30 cellular contexts compared by ENCODE assay signal in the genomic region with DNA sequence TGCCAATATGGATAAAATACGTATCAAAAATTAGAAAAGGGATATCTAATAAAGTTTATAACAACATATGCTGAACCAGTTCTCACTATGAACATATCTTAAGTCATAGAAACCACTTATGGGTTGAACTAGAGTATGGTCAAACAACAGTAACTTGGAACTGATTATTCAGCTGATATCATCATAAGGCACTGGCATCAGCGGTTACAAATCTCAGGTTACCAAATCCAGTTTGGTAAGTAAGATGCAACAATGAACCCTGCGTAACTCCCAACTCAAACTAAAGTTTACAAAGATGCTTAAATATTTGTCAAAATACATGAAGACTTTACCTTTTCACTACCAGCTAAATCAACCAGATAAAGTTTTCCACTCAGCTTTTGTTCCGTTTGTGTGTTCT.
"Had no signal": no experiment of that assay in that cellular context is flagged by ENCODE, and none has a peak within 500 bp of the region (broad histone marks: within the 10 kb centered on the region; RNA-seq: fewer than 3 reads in every experiment).

No MANE protein-coding gene starts in this region.

- ATAC-seq: activated CD4-positive, CD25-positive, alpha-beta regulatory T cell treated with anti-CD3 and anti-CD28 coated beads, Interleukin-2, amount 50 U/mL, for 24 hours; body of pancreas; gastrocnemius medialis; left colon; naive thymus-derived CD4-positive, alpha-beta T cell; right cardiac atrium; upper lobe of right lung had no signal

- H3K9me3 Mint-ChIP-seq: naive thymus-derived CD4-positive, alpha-beta T cell; neural crest cell had no signal

- H3K4me2 ChIP-seq: hepatocyte had no signal

- H3K27ac ChIP-seq: body of pancreas, coronary artery, gastrocnemius medialis, hepatocyte, suprapubic skin, tibial artery, upper lobe of right lung, WERI-Rb-1 had no signal

- H2AFZ ChIP-seq: hepatocyte had no signal

- DNase-seq: activated CD4-positive, alpha-beta T cell treated with anti-CD3 and anti-CD28 coated beads for 48 hours; activated CD4-positive, alpha-beta T cell treated with anti-CD3 and anti-CD28 coated beads, Interleukin-2, amount 50 U/mL, for 48 hours; activated CD8-positive, alpha-beta memory T cell treated with anti-CD3 and anti-CD28 coated beads, Interleukin-2, amount 50 U/mL, for 48 hours; activated gamma-delta T cell; activated naive CD4-positive, alpha-beta T cell treated with anti-CD3 and anti-CD28 coated beads, Interleukin-2, amount 50 U/mL, for 16 hours; body of pancreas; dorsolateral prefrontal cortex; effector memory CD4-positive, alpha-beta T cell; erythroblast; gastrocnemius medialis; glutamatergic neuron; kidney; left colon; midbrain; naive thymus-derived CD4-positive, alpha-beta T cell; occipital lobe; right cardiac atrium; spleen; stimulated activated naive CD4-positive, alpha-beta T cell; T-helper 1 cell; T-helper 9 cell; tibial artery; upper lobe of right lung; WERI-Rb-1 had no signal

- H3K4me3 Mint-ChIP-seq: naive thymus-derived CD4-positive, alpha-beta T cell; neural crest cell had no signal

- H3K4me3 ChIP-seq: body of pancreas, coronary artery, dorsolateral prefrontal cortex, gastrocnemius medialis, hepatocyte, spleen, suprapubic skin, tibial artery, upper lobe of right lung had no signal

- H3K9me3 ChIP-seq: body of pancreas, gastrocnemius medialis, spleen, suprapubic skin, tibial artery, upper lobe of right lung had no signal

- H3K27me3 ChIP-seq: body of pancreas, dorsolateral prefrontal cortex, gastrocnemius medialis, hepatocyte, spleen, suprapubic skin, tibial artery, upper lobe of right lung had no signal

- FAIRE-seq: kidney, TTC549 had no signal

- H3K27me3 Mint-ChIP-seq: naive thymus-derived CD4-positive, alpha-beta T cell had no signal
